25 cellular contexts compared by ENCODE assay signal in the genomic region with DNA sequence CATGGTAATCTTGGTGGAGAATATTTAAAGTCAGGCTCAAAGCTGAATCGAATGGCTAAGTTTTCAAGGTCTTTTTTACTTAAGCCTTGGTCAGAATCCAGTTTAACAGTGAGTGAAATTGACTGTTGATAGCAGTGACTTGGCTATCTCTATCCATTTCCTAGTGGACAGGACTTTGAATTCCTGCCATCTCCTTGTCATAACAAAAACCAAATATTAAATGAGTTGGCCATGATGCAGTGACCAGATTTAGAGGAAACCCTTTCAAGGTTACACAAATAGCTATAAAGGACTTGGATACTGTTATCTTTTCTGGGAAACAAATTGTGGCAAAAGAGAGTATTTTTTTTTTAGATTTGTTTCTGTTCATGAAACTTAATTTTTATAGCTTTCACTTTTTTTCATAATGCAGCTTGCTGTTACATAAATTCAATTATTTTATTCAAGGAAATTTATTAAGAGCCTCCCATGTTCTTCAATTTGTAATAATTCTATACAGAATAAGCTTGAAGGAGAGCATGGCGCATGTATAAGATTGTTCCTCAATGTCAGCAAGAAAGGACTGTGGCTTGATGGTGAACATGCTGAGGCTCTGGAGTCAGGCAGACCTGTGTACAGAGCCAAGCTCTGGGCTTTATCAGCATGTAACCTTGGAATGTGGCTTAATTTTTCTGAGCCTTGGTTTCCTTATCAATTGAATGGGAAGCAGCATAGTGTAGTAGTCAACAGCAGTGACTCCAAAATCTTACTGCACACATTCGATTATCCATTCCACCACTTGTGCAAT.
"Had no signal": no experiment of that assay in that cellular context is flagged by ENCODE, and none has a peak within 500 bp of the region (broad histone marks: within the 10 kb centered on the region; RNA-seq: fewer than 3 reads in every experiment).

No MANE protein-coding gene starts in this region.

- H3K4me1 Mint-ChIP-seq: activated CD4-positive, alpha-beta T cell treated with anti-CD3 and anti-CD28 coated beads, Interleukin-2, amount 10 ng/mL, durations not matched to agents 24 days and 14 days; activated T-helper 17 cell treated with anti-CD3 and anti-CD28 coated beads, Interleukin-2, amount 50 U/mL, for 72 hours; central memory CD8-positive, alpha-beta T cell; naive thymus-derived CD4-positive, alpha-beta T cell; stimulated activated naive B cell treated with anti-CD40 and anti-IgM and Interleukin-4, amounts not matched to agents 10 μg/mL and 1 μg/mL and 100 μg/mL, for 72 hours had no signal

- DNase-seq: activated CD4-positive, alpha-beta T cell treated with anti-CD3 and anti-CD28 coated beads, Interleukin-2, amount 10 ng/mL, durations not matched to agents 24 days and 14 days; activated CD4-positive, CD25-positive, alpha-beta regulatory T cell treated with anti-CD3 and anti-CD28 coated beads, Interleukin-2, amount 50 U/mL, for 72 hours; activated CD8-positive, alpha-beta T cell treated with anti-CD3 and anti-CD28 coated beads for 36 hours; activated gamma-delta T cell treated with Interleukin-2 at 50 U/mL for 16 hours; activated naive CD4-positive, alpha-beta T cell treated with anti-CD3 and anti-CD28 coated beads, Interleukin-2, amount 50 U/mL, for 16 hours; activated T-cell treated with anti-CD3 and anti-CD28 coated beads, Interleukin-2, amount 50 U/mL, for 4 hours; amygdala; effector CD4-positive, alpha-beta T cell; foreskin melanocyte; midbrain; naive thymus-derived CD4-positive, alpha-beta T cell; posterior cingulate gyrus; stimulated activated CD4-positive, alpha-beta T cell treated with anti-CD3 and anti-CD28 coated beads, Interleukin-1b, Interleukin-23, amount 100 ng/mL, for 48 hours; stimulated activated naive B cell treated with anti-CD40 and anti-IgM and Interleukin-4, amounts not matched to agents 10 μg/mL and 1 μg/mL and 100 μg/mL, for 72 hours; stomach; T-helper 2 cell; thyroid gland; upper lobe of left lung had no signal

- H3K27me3 Mint-ChIP-seq: dendritic cell treated with granulocyte-macrophage colony-stimulating factor and Interleukin-4, amounts not matched to agents 40 ng/mL and 50 ng/mL, for 4 days had no signal

- H3K27me3 ChIP-seq: breast epithelium, esophagus muscularis mucosa, stomach, thyroid gland, upper lobe of left lung had no signal

- H3K27ac Mint-ChIP-seq: activated CD4-positive, alpha-beta T cell treated with anti-CD3 and anti-CD28 coated beads, Interleukin-2, amount 10 ng/mL, durations not matched to agents 24 days and 14 days; activated CD8-positive, alpha-beta T cell treated with anti-CD3 and anti-CD28 coated beads for 36 hours; activated T-helper 17 cell treated with anti-CD3 and anti-CD28 coated beads, Interleukin-2, amount 50 U/mL, for 72 hours; dendritic cell treated with granulocyte-macrophage colony-stimulating factor and Interleukin-4, amounts not matched to agents 40 ng/mL and 50 ng/mL, for 4 days; naive thymus-derived CD4-positive, alpha-beta T cell; stimulated activated naive B cell treated with anti-CD40 and anti-IgM and Interleukin-4, amounts not matched to agents 10 μg/mL and 1 μg/mL and 100 μg/mL, for 72 hours had no signal

- ATAC-seq: activated CD8-positive, alpha-beta T cell treated with anti-CD3 and anti-CD28 coated beads for 36 hours; activated T-cell treated with anti-CD3 and anti-CD28 coated beads, Interleukin-2, amount 50 U/mL, for 4 hours; activated T-helper 17 cell treated with anti-CD3 and anti-CD28 coated beads, Interleukin-2, amount 50 U/mL, for 72 hours; naive thymus-derived CD4-positive, alpha-beta T cell; sciatic nerve; stimulated activated naive B cell treated with anti-CD40 and anti-IgM and Interleukin-4, amounts not matched to agents 10 μg/mL and 1 μg/mL and 100 μg/mL, for 72 hours had no signal

- H3K27ac ChIP-seq: breast epithelium, esophagus muscularis mucosa, skin epidermis, stomach, thyroid gland, upper lobe of left lung had no signal

- H3K4me3 ChIP-seq: breast epithelium, esophagus muscularis mucosa, skin epidermis, stomach, thyroid gland, upper lobe of left lung had no signal

- H3K9me3 ChIP-seq: thyroid gland, upper lobe of left lung had no signal

- H3K36me3 ChIP-seq: breast epithelium, esophagus muscularis mucosa, stomach, thyroid gland, upper lobe of left lung had no signal

- H3K36me3 Mint-ChIP-seq: naive thymus-derived CD4-positive, alpha-beta T cell; stimulated activated naive B cell treated with anti-CD40 and anti-IgM and Interleukin-4, amounts not matched to agents 10 μg/mL and 1 μg/mL and 100 μg/mL, for 72 hours had no signal

- H3K4me3 Mint-ChIP-seq: activated CD4-positive, alpha-beta T cell treated with anti-CD3 and anti-CD28 coated beads, Interleukin-2, amount 10 ng/mL, durations not matched to agents 24 days and 14 days; activated CD8-positive, alpha-beta T cell treated with anti-CD3 and anti-CD28 coated beads for 36 hours; activated T-cell treated with anti-CD3 and anti-CD28 coated beads, Interleukin-2, amount 50 U/mL, for 4 hours; activated T-helper 17 cell treated with anti-CD3 and anti-CD28 coated beads, Interleukin-2, amount 50 U/mL, for 72 hours; central memory CD8-positive, alpha-beta T cell; dendritic cell treated with granulocyte-macrophage colony-stimulating factor and Interleukin-4, amounts not matched to agents 40 ng/mL and 50 ng/mL, for 4 days; naive thymus-derived CD4-positive, alpha-beta T cell; stimulated activated naive B cell treated with anti-CD40 and anti-IgM and Interleukin-4, amounts not matched to agents 10 μg/mL and 1 μg/mL and 100 μg/mL, for 72 hours had no signal

- H3K9me3 Mint-ChIP-seq: activated CD4-positive, alpha-beta T cell treated with anti-CD3 and anti-CD28 coated beads, Interleukin-2, amount 10 ng/mL, durations not matched to agents 24 days and 14 days; activated T-cell treated with anti-CD3 and anti-CD28 coated beads, Interleukin-2, amount 50 U/mL, for 4 hours; activated T-helper 17 cell treated with anti-CD3 and anti-CD28 coated beads, Interleukin-2, amount 50 U/mL, for 72 hours; central memory CD8-positive, alpha-beta T cell; dendritic cell treated with granulocyte-macrophage colony-stimulating factor and Interleukin-4, amounts not matched to agents 40 ng/mL and 50 ng/mL, for 4 days had no signal

- H3K4me1 ChIP-seq: breast epithelium, thyroid gland had no signal
